In genomic region chr7:73933091-73933490, GRCh38 we compare ENCODE assay signal across 31 cellular contexts.
"Had no signal": no experiment of that assay in that cellular context is flagged by ENCODE, and none has a peak within 500 bp of the region (broad histone marks: within the 10 kb centered on the region; RNA-seq: fewer than 3 reads in every experiment).

No MANE protein-coding gene starts in this region.

- ATAC-seq: activated CD8-positive, alpha-beta memory T cell treated with anti-CD3 and anti-CD28 coated beads, Interleukin-2, amount 10 ng/mL, durations not matched to agents 7 days and 5 days; PC-3; Right ventricle myocardium inferior had no signal

- H3K36me3 Mint-ChIP-seq: activated CD8-positive, alpha-beta memory T cell treated with anti-CD3 and anti-CD28 coated beads, Interleukin-2, amount 10 ng/mL, durations not matched to agents 7 days and 5 days; activated naive CD8-positive, alpha-beta T cell treated with anti-CD3 and anti-CD28 coated beads for 36 hours had no signal

- H3K27me3 ChIP-seq: brain microvascular endothelial cell had no signal

- H3K36me3 ChIP-seq: brain microvascular endothelial cell, WERI-Rb-1 had no signal

- H3K27ac ChIP-seq: brain microvascular endothelial cell, KMS-11, RWPE1, WERI-Rb-1 had no signal

- H3K4me1 Mint-ChIP-seq: activated CD4-positive, alpha-beta memory T cell treated with anti-CD3 and anti-CD28 coated beads, Interleukin-2, amount 10 ng/mL, durations not matched to agents 7 days and 5 days; activated CD8-positive, alpha-beta memory T cell treated with anti-CD3 and anti-CD28 coated beads, Interleukin-2, amount 10 ng/mL, durations not matched to agents 7 days and 5 days; activated naive CD8-positive, alpha-beta T cell treated with anti-CD3 and anti-CD28 coated beads for 36 hours had no signal

- H3K4me3 Mint-ChIP-seq: activated CD4-positive, alpha-beta memory T cell treated with anti-CD3 and anti-CD28 coated beads, Interleukin-2, amount 10 ng/mL, durations not matched to agents 7 days and 5 days; activated CD8-positive, alpha-beta memory T cell treated with anti-CD3 and anti-CD28 coated beads, Interleukin-2, amount 10 ng/mL, durations not matched to agents 7 days and 5 days; activated naive CD8-positive, alpha-beta T cell treated with anti-CD3 and anti-CD28 coated beads for 36 hours had no signal

- DNase-seq: activated CD4-positive, alpha-beta memory T cell treated with anti-CD3 and anti-CD28 coated beads, Interleukin-2, amount 10 ng/mL, durations not matched to agents 7 days and 5 days; activated CD4-positive, alpha-beta T cell treated with anti-CD3 and anti-CD28 coated beads for 1 hour; activated CD4-positive, alpha-beta T cell treated with anti-CD3 and anti-CD28 coated beads for 48 hours; activated CD4-positive, CD25-positive, alpha-beta regulatory T cell; activated CD8-positive, alpha-beta memory T cell treated with anti-CD3 and anti-CD28 coated beads for 24 hours; activated CD8-positive, alpha-beta memory T cell treated with anti-CD3 and anti-CD28 coated beads, Interleukin-2, amount 10 ng/mL, durations not matched to agents 7 days and 5 days; activated CD8-positive, alpha-beta memory T cell treated with anti-CD3 and anti-CD28 coated beads, Interleukin-2, amount 50 U/mL, for 48 hours; activated effector memory CD4-positive, alpha-beta T cell treated with Interleukin-2 at 50 U/mL for 16 hours; activated naive CD4-positive, alpha-beta T cell treated with anti-CD3 and anti-CD28 coated beads, Interleukin-2, amount 50 U/mL, for 16 hours; activated naive CD8-positive, alpha-beta T cell treated with anti-CD3 and anti-CD28 coated beads for 36 hours; activated T-cell treated with anti-CD3 and anti-CD28 coated beads, Interleukin-2, amount 50 U/mL, for 48 hours; amygdala; brain microvascular endothelial cell; central memory CD4-positive, alpha-beta T cell; NCI-H1105; NCI-H1417 treated with DMSO at 0.1 percent for 48 hours; NCI-H187 treated with DMSO at 0.1 percent for 48 hours; NCI-H2081; NCI-H2171 treated with DMSO at 0.1 percent for 48 hours; NCI-H2227 treated with DMSO at 0.1 percent for 48 hours; NCI-H446; NCI-H510A treated with DMSO at 0.1 percent for 48 hours; NCI-H82; PC-3; SIG-M5; SW 1271; T1000; WERI-Rb-1 had no signal

- H3K9me3 Mint-ChIP-seq: activated CD4-positive, alpha-beta memory T cell treated with anti-CD3 and anti-CD28 coated beads, Interleukin-2, amount 10 ng/mL, durations not matched to agents 7 days and 5 days; activated naive CD8-positive, alpha-beta T cell treated with anti-CD3 and anti-CD28 coated beads for 36 hours had no signal

- H3K27ac Mint-ChIP-seq: activated CD4-positive, alpha-beta memory T cell treated with anti-CD3 and anti-CD28 coated beads, Interleukin-2, amount 10 ng/mL, durations not matched to agents 7 days and 5 days; activated CD8-positive, alpha-beta memory T cell treated with anti-CD3 and anti-CD28 coated beads, Interleukin-2, amount 10 ng/mL, durations not matched to agents 7 days and 5 days; activated naive CD8-positive, alpha-beta T cell treated with anti-CD3 and anti-CD28 coated beads for 36 hours had no signal
